In the genomic region with DNA sequence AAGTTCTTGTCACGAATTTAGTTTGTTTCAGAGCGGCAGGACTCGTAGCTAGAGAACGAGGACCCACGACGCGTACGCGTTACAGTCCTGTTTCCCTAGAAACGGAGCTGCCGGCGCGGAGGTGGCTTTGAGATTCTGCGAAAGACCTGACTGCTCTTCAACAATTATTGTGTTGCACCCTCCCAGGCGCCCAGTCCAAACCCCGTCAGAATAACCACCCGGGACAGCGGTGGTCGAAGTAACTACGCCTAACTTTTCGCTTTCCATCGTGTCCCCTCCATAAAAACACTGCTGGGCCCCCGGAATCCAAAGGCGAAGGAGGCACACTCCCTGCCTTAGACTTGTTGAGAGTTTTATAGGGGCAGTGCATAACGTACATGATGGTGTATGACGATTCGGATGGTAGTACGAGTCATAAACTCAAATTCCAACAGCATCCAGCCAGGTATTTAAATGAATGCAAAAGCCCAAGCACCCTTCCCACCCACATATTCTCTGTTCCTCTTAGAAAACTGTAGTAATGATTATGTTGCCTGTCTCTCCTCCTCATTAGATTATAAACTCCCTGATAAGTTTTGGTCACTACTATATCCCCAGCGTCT, we compare ENCODE assay signal across 1 cellular context.
TF ChIP-seq lines count a peak whose summit lies in the region.

No MANE protein-coding gene starts in this region.

TF ChIP-seq in K562, 482 proteins besides CTCF, POLR2A, EP300 and RAD21 (continued from another document and continues in another):
- TF ChIP-seq, protein P1, sequence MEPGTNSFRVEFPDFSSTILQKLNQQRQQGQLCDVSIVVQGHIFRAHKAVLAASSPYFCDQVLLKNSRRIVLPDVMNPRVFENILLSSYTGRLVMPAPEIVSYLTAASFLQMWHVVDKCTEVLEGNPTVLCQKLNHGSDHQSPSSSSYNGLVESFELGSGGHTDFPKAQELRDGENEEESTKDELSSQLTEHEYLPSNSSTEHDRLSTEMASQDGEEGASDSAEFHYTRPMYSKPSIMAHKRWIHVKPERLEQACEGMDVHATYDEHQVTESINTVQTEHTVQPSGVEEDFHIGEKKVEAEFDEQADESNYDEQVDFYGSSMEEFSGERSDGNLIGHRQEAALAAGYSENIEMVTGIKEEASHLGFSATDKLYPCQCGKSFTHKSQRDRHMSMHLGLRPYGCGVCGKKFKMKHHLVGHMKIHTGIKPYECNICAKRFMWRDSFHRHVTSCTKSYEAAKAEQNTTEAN (CRISPR knock-in tag; IDR thresholded peaks at IDR 0.05), result peak; percentile 14; the same call in 1 of the 2 replicates
- TF ChIP-seq TCF7L2 (IDR thresholded peaks at IDR 0.05; ENCODE audit: low read depth, low read length), result no peak
- TF ChIP-seq MBD2 (IDR thresholded peaks at IDR 0.05; ENCODE audit: borderline replicate concordance, low read depth), result no peak
- no peak for TF ChIP-seq IFI16 (CRISPR knock-in tag; IDR thresholded peaks at IDR 0.05)
- no peak for TF ChIP-seq HMG20B (CRISPR knock-in tag; IDR thresholded peaks at IDR 0.05)
- TF ChIP-seq, protein P2, sequence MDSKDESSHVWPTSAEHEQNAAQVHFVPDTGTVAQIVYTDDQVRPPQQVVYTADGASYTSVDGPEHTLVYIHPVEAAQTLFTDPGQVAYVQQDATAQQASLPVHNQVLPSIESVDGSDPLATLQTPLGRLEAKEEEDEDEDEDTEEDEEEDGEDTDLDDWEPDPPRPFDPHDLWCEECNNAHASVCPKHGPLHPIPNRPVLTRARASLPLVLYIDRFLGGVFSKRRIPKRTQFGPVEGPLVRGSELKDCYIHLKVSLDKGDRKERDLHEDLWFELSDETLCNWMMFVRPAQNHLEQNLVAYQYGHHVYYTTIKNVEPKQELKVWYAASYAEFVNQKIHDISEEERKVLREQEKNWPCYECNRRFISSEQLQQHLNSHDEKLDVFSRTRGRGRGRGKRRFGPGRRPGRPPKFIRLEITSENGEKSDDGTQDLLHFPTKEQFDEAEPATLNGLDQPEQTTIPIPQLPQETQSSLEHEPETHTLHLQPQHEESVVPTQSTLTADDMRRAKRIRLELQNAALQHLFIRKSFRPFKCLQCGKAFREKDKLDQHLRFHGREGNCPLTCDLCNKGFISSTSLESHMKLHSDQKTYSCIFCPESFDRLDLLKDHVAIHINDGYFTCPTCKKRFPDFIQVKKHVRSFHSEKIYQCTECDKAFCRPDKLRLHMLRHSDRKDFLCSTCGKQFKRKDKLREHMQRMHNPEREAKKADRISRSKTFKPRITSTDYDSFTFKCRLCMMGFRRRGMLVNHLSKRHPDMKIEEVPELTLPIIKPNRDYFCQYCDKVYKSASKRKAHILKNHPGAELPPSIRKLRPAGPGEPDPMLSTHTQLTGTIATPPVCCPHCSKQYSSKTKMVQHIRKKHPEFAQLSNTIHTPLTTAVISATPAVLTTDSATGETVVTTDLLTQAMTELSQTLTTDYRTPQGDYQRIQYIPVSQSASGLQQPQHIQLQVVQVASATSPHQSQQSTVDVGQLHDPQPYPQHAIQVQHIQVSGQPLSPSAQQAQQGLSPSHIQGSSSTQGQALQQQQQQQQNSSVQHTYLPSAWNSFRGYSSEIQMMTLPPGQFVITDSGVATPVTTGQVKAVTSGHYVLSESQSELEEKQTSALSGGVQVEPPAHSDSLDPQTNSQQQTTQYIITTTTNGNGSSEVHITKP (IDR thresholded peaks at IDR 0.05; ENCODE audit: partially characterized antibody), result no peak
- TF ChIP-seq HDAC2 (IDR thresholded peaks at IDR 0.05), result no peak
- 0 out of 2 replicates have a peak, but pooled peaks have one; percentile 55 for TF ChIP-seq HDAC8 (tag; IDR thresholded peaks at IDR 0.05)
- TF ChIP-seq MGA (IDR thresholded peaks at IDR 0.05), result peak; percentile 66
- TF ChIP-seq, protein P3, sequence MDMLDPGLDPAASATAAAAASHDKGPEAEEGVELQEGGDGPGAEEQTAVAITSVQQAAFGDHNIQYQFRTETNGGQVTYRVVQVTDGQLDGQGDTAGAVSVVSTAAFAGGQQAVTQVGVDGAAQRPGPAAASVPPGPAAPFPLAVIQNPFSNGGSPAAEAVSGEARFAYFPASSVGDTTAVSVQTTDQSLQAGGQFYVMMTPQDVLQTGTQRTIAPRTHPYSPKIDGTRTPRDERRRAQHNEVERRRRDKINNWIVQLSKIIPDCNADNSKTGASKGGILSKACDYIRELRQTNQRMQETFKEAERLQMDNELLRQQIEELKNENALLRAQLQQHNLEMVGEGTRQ (CRISPR knock-in tag; IDR thresholded peaks at IDR 0.05), result no peak
- TF ChIP-seq FOXA3 (CRISPR knock-in tag; conservative IDR thresholded peaks at IDR 0.05 in 1 of 2, IDR thresholded peaks at IDR 0.05 in 1 of 2), result 0 out of 4 replicates have a peak, but pooled peaks of 1 of the 2 experiments have one; percentile 6
- 0 out of 2 replicates have a peak, but pooled peaks have one; percentile 16 for TF ChIP-seq SREBF2 (CRISPR knock-in tag; IDR thresholded peaks at IDR 0.05)
- no peak for TF ChIP-seq WHSC1 (IDR thresholded peaks at IDR 0.05; ENCODE audit: low read length)
- no peak for TF ChIP-seq PURB (CRISPR knock-in tag; IDR thresholded peaks at IDR 0.05; ENCODE audit: low read depth)
- TF ChIP-seq ZNF280B (CRISPR knock-in tag; IDR thresholded peaks at IDR 0.05), result no peak
- TF ChIP-seq KAT7 (CRISPR knock-in tag; IDR thresholded peaks at IDR 0.05; ENCODE audit: borderline replicate concordance), result no peak
- TF ChIP-seq TRIM28 (IDR thresholded peaks at IDR 0.05), result 0 out of 2 replicates have a peak, but pooled peaks have one; percentile 18
- TF ChIP-seq GTF2A2 (tag; IDR thresholded peaks at IDR 0.05), result no peak
- no peak for TF ChIP-seq ZBTB5 (IDR thresholded peaks at IDR 0.05)
- TF ChIP-seq RBM39 (optimal IDR thresholded peaks at IDR 0.05; ENCODE audit: low read depth, low read length), result no peak
- no peak for TF ChIP-seq HOXB6 (CRISPR knock-in tag; IDR thresholded peaks at IDR 0.05; ENCODE audit: borderline replicate concordance)
- TF ChIP-seq, protein P4, sequence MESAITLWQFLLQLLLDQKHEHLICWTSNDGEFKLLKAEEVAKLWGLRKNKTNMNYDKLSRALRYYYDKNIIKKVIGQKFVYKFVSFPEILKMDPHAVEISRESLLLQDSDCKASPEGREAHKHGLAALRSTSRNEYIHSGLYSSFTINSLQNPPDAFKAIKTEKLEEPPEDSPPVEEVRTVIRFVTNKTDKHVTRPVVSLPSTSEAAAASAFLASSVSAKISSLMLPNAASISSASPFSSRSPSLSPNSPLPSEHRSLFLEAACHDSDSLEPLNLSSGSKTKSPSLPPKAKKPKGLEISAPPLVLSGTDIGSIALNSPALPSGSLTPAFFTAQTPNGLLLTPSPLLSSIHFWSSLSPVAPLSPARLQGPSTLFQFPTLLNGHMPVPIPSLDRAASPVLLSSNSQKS (CRISPR knock-in tag; IDR thresholded peaks at IDR 0.05), result no peak
- TF ChIP-seq ZNF121 (CRISPR knock-in tag; conservative IDR thresholded peaks at IDR 0.05), result no peak
- no peak for TF ChIP-seq HDAC1 (IDR thresholded peaks at IDR 0.05)
- TF ChIP-seq, protein P5, sequence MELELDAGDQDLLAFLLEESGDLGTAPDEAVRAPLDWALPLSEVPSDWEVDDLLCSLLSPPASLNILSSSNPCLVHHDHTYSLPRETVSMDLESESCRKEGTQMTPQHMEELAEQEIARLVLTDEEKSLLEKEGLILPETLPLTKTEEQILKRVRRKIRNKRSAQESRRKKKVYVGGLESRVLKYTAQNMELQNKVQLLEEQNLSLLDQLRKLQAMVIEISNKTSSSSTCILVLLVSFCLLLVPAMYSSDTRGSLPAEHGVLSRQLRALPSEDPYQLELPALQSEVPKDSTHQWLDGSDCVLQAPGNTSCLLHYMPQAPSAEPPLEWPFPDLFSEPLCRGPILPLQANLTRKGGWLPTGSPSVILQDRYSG (tag; conservative IDR thresholded peaks at IDR 0.05; ENCODE audit: low read depth), result no peak
